14 cellular contexts compared by ENCODE assay signal in genomic region chr16:88799569-88800276, GRCh38. TPM values are rescaled to one million over a fixed set of nuclear protein-coding genes. Genes with fewer than 3 reads are reported as not detected.
A peak's percentile ranks its signal among the peaks of the same experiment; 100 is the strongest.
DNase-seq lines count a peak whose midpoint lies in the region; ATAC-seq and TF ChIP-seq lines count a peak whose summit lies in the region.
"Had no signal": no experiment of that assay in that cellular context is flagged by ENCODE, and none has a peak within 500 bp of the region (broad histone marks: within the 10 kb centered on the region; RNA-seq: fewer than 3 reads in every experiment).

No MANE protein-coding gene starts in this region.

- peaks cover 25% of the 10 kb centered on the region for H3K4me1 Mint-ChIP-seq in activated CD4-positive, alpha-beta T cell treated with anti-CD3 and anti-CD28 coated beads for 36 hours

- POLR2A ChIA-PET in activated CD4-positive, alpha-beta T cell treated with anti-CD3 and anti-CD28 coated beads for 36 hours (lab: Charles Lee): interaction anchor here (1.5 kb wide), 1 partner anchor 11 kb away, joined by 10 read pairs; no protein-coding TSS in a partner anchor

- H3K36me3 Mint-ChIP-seq in activated CD4-positive, alpha-beta T cell treated with anti-CD3 and anti-CD28 coated beads for 36 hours (ENCODE audit: low read depth): peaks cover 11% of the 10 kb centered on the region

- DNase-seq in activated CD4-positive, alpha-beta T cell treated with anti-CD3 and anti-CD28 coated beads for 36 hours: peak; percentile 56
- DNase-seq in activated CD4-positive, alpha-beta T cell treated with anti-CD3 and anti-CD28 coated beads, Interleukin-2, amount 50 U/mL, for 1 hour: no peak
- DNase-seq in Jurkat, Clone E6-1 (ENCODE audit: low read depth, low spot score): peak; percentile 99
- peak; percentile 68 for DNase-seq in RWPE2 (ENCODE audit: low spot score)
- peak; percentile 90 to 97 for DNase-seq in erythroblast (lab: John Stamatoyannopoulos, UW)
- DNase-seq in mesenteric fat pad (ENCODE audit: low spot score): no peak
- no peak for DNase-seq in WERI-Rb-1
- DNase-seq: cerebellar nuclear complex, gastrocnemius medialis, NCI-H2029 treated with DMSO at 0.1 percent for 48 hours had no signal

- intact Hi-C loops in activated CD4-positive, alpha-beta T cell treated with anti-CD3 and anti-CD28 coated beads for 36 hours (cut with DNase I, micrococcal nuclease): loop anchor here (5.0 kb wide), 3 partner anchors 62 to 1073 kb away; partner anchors contain the start of genes RPL13 (in 1 of the 2) and TCF25 (in 1 of the 2)

- CTCF ChIA-PET in activated CD4-positive, alpha-beta T cell treated with anti-CD3 and anti-CD28 coated beads for 36 hours (lab: Charles Lee): interaction anchor here (0.6 to 2.4 kb wide), 9 partner anchors 12 to 1088 kb away, joined by 3 to 11 read pairs (median 3); no protein-coding TSS in a partner anchor

- H3K27ac Mint-ChIP-seq in activated CD4-positive, alpha-beta T cell treated with anti-CD3 and anti-CD28 coated beads for 36 hours: no peak overlapping the region

- H3K27me3 ChIP-seq in RWPE2 (ENCODE audit: insufficient read depth, poor library complexity, severe bottlenecking): no peaks in the 10 kb centered on the region
- no peaks in the 10 kb centered on the region for H3K27me3 ChIP-seq in WERI-Rb-1 (ENCODE audit: insufficient read depth, low read depth, severe bottlenecking)
- H3K27me3 ChIP-seq: tibial nerve had no signal

- no peak overlapping the region for H3K4me3 Mint-ChIP-seq in activated CD4-positive, alpha-beta T cell treated with anti-CD3 and anti-CD28 coated beads for 36 hours

- no peaks in the 10 kb centered on the region for H3K9me3 Mint-ChIP-seq in activated CD4-positive, alpha-beta T cell treated with anti-CD3 and anti-CD28 coated beads for 36 hours (ENCODE audit: low read depth)

- H3K9me3 ChIP-seq in RWPE2 (ENCODE audit: severe bottlenecking): no peaks in the 10 kb centered on the region
- H3K9me3 ChIP-seq in WERI-Rb-1 (ENCODE audit: severe bottlenecking): no peaks in the 10 kb centered on the region
- H3K9me3 ChIP-seq: A549, gastrocnemius medialis, prostate gland, tibial nerve had no signal

- H3K4me1 ChIP-seq in RWPE2 (ENCODE audit: insufficient read depth, poor library complexity, severe bottlenecking): no peaks in the 10 kb centered on the region

- peak; percentile 69 for TF ChIP-seq POLR2A in erythroblast (IDR thresholded peaks at IDR 0.05; ENCODE audit: low read length)

- H3K4me3 ChIP-seq in Jurkat, Clone E6-1 (ENCODE audit: low read length): peak overlapping the region; percentile 53
- H3K4me3 ChIP-seq in RWPE2 (ENCODE audit: severe bottlenecking) (no peak overlapping the region), WERI-Rb-1 (ENCODE audit: low read depth, low read length) (no peak overlapping the region)
- H3K4me3 ChIP-seq: A549, gastrocnemius medialis, prostate gland, tibial nerve had no signal

- H3K27me3 Mint-ChIP-seq in activated CD4-positive, alpha-beta T cell treated with anti-CD3 and anti-CD28 coated beads for 36 hours: no peaks in the 10 kb centered on the region

- no peak overlapping the region for H3K27ac ChIP-seq in RWPE2 (ENCODE audit: poor library complexity, severe bottlenecking)
- H3K27ac ChIP-seq in WERI-Rb-1: no peak overlapping the region
- H3K27ac ChIP-seq: A549, gastrocnemius medialis, prostate gland, tibial nerve had no signal

- TF ChIP-seq CTCF in RWPE2 (IDR thresholded peaks at IDR 0.05; ENCODE audit: poor library complexity, severe bottlenecking): no peak
- no peak for TF ChIP-seq CTCF in WERI-Rb-1 (IDR thresholded peaks at IDR 0.05; ENCODE audit: low read depth, low read length)

- peaks cover 5% of the 10 kb centered on the region for H3K36me3 ChIP-seq in RWPE2 (ENCODE audit: low read depth)
- H3K36me3 ChIP-seq in WERI-Rb-1: peaks cover 4% of the 10 kb centered on the region
- H3K36me3 ChIP-seq: gastrocnemius medialis, prostate gland had no signal

- ATAC-seq in activated CD4-positive, alpha-beta T cell treated with anti-CD3 and anti-CD28 coated beads for 36 hours: no peak
- ATAC-seq in RWPE2 (ENCODE audit: low read depth) (no peak), HG02588 (IDR thresholded peaks at IDR 0.05; ENCODE audit: unreplicated experiment) (no peak)
- ATAC-seq: gastrocnemius medialis had no signal

RNA-seq across cellular contexts. Expression of gene CDT1, which starts 3.9 kb away (rescaled TPM):
- 100 to 1,000 TPM; 136 to 182 TPM for total RNA-seq in activated CD4-positive, alpha-beta T cell treated with anti-CD3 and anti-CD28 coated beads for 36 hours
- polyA plus RNA-seq in Jurkat, Clone E6-1 (2012; ENCODE audit: insufficient read depth, insufficient read length): 93.9 TPM
- total RNA-seq in mesenteric fat pad: 0.22 TPM

RNA-seq across cellular contexts. Expression of gene APRT, which starts 12.0 kb away (rescaled TPM):
- 100 to 1,000 TPM; 105 to 179 TPM for total RNA-seq in activated CD4-positive, alpha-beta T cell treated with anti-CD3 and anti-CD28 coated beads for 36 hours
- 328 TPM for polyA plus RNA-seq in Jurkat, Clone E6-1 (2012; ENCODE audit: insufficient read depth, insufficient read length)
- 96.7 TPM for total RNA-seq in mesenteric fat pad

RNA-seq across cellular contexts. Expression of gene PIEZO1, which starts 14.7 kb away (rescaled TPM):
- total RNA-seq in activated CD4-positive, alpha-beta T cell treated with anti-CD3 and anti-CD28 coated beads for 36 hours: 100 to 1,000 TPM; 105 to 126 TPM
- polyA plus RNA-seq in Jurkat, Clone E6-1 (2012; ENCODE audit: insufficient read depth, insufficient read length): 194 TPM
- 318 TPM for total RNA-seq in mesenteric fat pad

RNA-seq across cellular contexts. Expression of gene GALNS, which starts 57.0 kb away (rescaled TPM):
- 10 to 100 TPM; 20.1 TPM for total RNA-seq in activated CD4-positive, alpha-beta T cell treated with anti-CD3 and anti-CD28 coated beads for 36 hours
- 9.3 TPM for polyA plus RNA-seq in Jurkat, Clone E6-1 (2012; ENCODE audit: insufficient read depth, insufficient read length)
- total RNA-seq in mesenteric fat pad: 28.6 TPM

RNA-seq across cellular contexts. Expression of gene TRAPPC2L, which starts 57.2 kb away (rescaled TPM):
- total RNA-seq in activated CD4-positive, alpha-beta T cell treated with anti-CD3 and anti-CD28 coated beads for 36 hours: 10 to 100 TPM; 43.3 to 50.7 TPM
- 203 TPM for polyA plus RNA-seq in Jurkat, Clone E6-1 (2012; ENCODE audit: insufficient read depth, insufficient read length)
- 39.9 TPM for total RNA-seq in mesenteric fat pad

Comparison
In these comparisons a context has a peak if more than half of its experiments do, and no peak if none do; other contexts are left out.
1. DNase-seq: peak in activated CD4-positive, alpha-beta T cell treated with anti-CD3 and anti-CD28 coated beads for 36 hours (single experiment), Jurkat, Clone E6-1 (single experiment), RWPE2 (single experiment) and erythroblast (2 of 2); none in activated CD4-positive, alpha-beta T cell treated with anti-CD3 and anti-CD28 coated beads, Interleukin-2, amount 50 U/mL, for 1 hour (single experiment), mesenteric fat pad (single experiment) and WERI-Rb-1 (single experiment).
2. RNA of gene CDT1, which starts 3.9 kb away (total RNA-seq): 136 to 182 TPM in activated CD4-positive, alpha-beta T cell treated with anti-CD3 and anti-CD28 coated beads for 36 hours; 0.22 TPM in mesenteric fat pad (single experiment); every median in the first group is over 100 times any median in the second.